In genomic region chr19:17389957-17390664, GRCh38 we compare ENCODE assay signal across 9 cellular contexts. TPM values are rescaled to one million over a fixed set of nuclear protein-coding genes. Genes with fewer than 3 reads are reported as not detected.
DNase-seq lines count a peak whose midpoint lies in the region; ATAC-seq and TF ChIP-seq lines count a peak whose summit lies in the region.
"Had no signal": no experiment of that assay in that cellular context is flagged by ENCODE, and none has a peak within 500 bp of the region (broad histone marks: within the 10 kb centered on the region; RNA-seq: fewer than 3 reads in every experiment).

No MANE protein-coding gene starts in this region.

- no peaks in the 10 kb centered on the region for H3K36me3 ChIP-seq in skeletal muscle satellite cell (ENCODE audit: insufficient read depth, low read length)

- POLR2A ChIA-PET in activated B cell treated with CpG ODN at 0.5 μM for 24 hours (lab: Charles Lee), result interaction anchor here (0.6 to 2.5 kb wide), 3 partner anchors 15 to 183 kb away, joined by 3 to 7 read pairs (median 5); partner anchors contain the start of genes ANO8 and BST2

- no peak overlapping the region for H2BK120ac ChIP-seq in H9 (ENCODE audit: low read depth, low read length, poor library complexity, severe bottlenecking)

- H3K27ac ChIP-seq in H9 (ENCODE audit: insufficient read length, low read depth, low read length), result no peak overlapping the region

- no peak overlapping the region for H3K23ac ChIP-seq in H9 (ENCODE audit: insufficient read length, low read depth, low read length)

- CTCF ChIA-PET in activated B cell treated with CpG ODN at 0.5 μM for 24 hours (lab: Charles Lee), result interaction anchor here (1.6 kb wide), 1 partner anchor 85 kb away, joined by 3 read pairs; no protein-coding TSS in a partner anchor

- TF ChIP-seq CTCF in H9 (conservative IDR thresholded peaks at IDR 0.05) (peak; percentile 47), activated B cell treated with CpG ODN at 0.5 μM for 24 hours (IDR thresholded peaks at IDR 0.05) (no peak), foreskin fibroblast (IDR thresholded peaks at IDR 0.05; ENCODE audit: low read depth, low read length) (no peak)

- no peak overlapping the region for H3T11ph ChIP-seq in H9 (ENCODE audit: low read length)

- peak overlapping the region; percentile 11 for H3K18ac ChIP-seq in H9 (ENCODE audit: insufficient read length, low read depth, low read length)

- H2BK5ac ChIP-seq in H9 (ENCODE audit: insufficient read length, low read length), result no peak overlapping the region

- no peaks in the 10 kb centered on the region for H3K27me3 ChIP-seq in H9 (ENCODE audit: insufficient read depth, low read length)
- peaks cover 24% of the 10 kb centered on the region for H3K27me3 ChIP-seq in skeletal muscle satellite cell (ENCODE audit: control insufficient read depth, insufficient read depth, low read length)

- no peak overlapping the region for H4K8ac ChIP-seq in H9 (replicated peaks; ENCODE audit: insufficient read length, low read depth, low read length)

- H3K4me3 ChIP-seq in foreskin fibroblast (ENCODE audit: low read depth in 1 of 2, low read length in 2 of 2) (peak overlapping the region; percentile 60 to 69), skeletal muscle satellite cell (ENCODE audit: low read length) (peak overlapping the region; percentile 65)

- H3K4ac ChIP-seq in H9 (ENCODE audit: low read depth, low read length), result no peak overlapping the region

- H4K5ac ChIP-seq in H9 (ENCODE audit: insufficient read length, low read depth, low read length), result no peak overlapping the region

- no peak overlapping the region for H2AK5ac ChIP-seq in H9 (ENCODE audit: insufficient read length, low read length)

- peaks cover 9 to 10% of the 10 kb centered on the region in 2 experiments for H3K9me3 Mint-ChIP-seq in H9
- H3K9me3 Mint-ChIP-seq in activated B cell treated with CpG ODN at 0.5 μM for 24 hours, result no peaks in the 10 kb centered on the region

- H2AFZ ChIP-seq in H9 (ENCODE audit: low read length), result no peak overlapping the region

- no peak overlapping the region; the same call in 1 of the 2 replicates for H2BK15ac ChIP-seq in H9 (ENCODE audit: low read depth, low read length)

- intact Hi-C loops in activated B cell treated with CpG ODN at 0.5 μM for 24 hours (cut with micrococcal nuclease) (loop anchor here (5.0 kb wide), 2 partner anchors 313 to 613 kb away; partner anchors contain the start of genes HAUS8 and MYO9B), head of caudate nucleus (cut with DNase I) (loop anchor here (5.0 kb wide), 1 partner anchor 43 kb away; no protein-coding TSS in a partner anchor)

- no peak overlapping the region; the same call in 1 of the 2 replicates for H3K14ac ChIP-seq in H9 (ENCODE audit: insufficient read depth, low read length)

- H3K27me3 Mint-ChIP-seq in H9 (ENCODE audit: low read depth), result peaks cover 22% of the 10 kb centered on the region
- H3K27me3 Mint-ChIP-seq in activated B cell treated with CpG ODN at 0.5 μM for 24 hours, result no peaks in the 10 kb centered on the region

- no peak overlapping the region for H3K9ac ChIP-seq in H9 (ENCODE audit: extremely low read depth, insufficient read length, low read length)
- H3K9ac ChIP-seq in skeletal muscle satellite cell (ENCODE audit: low read depth, low read length), result peak overlapping the region; percentile 35

- ATAC-seq in activated B cell treated with CpG ODN at 0.5 μM for 24 hours (ENCODE audit: low read depth), result no peak
- no peak for ATAC-seq in GM19035 (IDR thresholded peaks at IDR 0.05; ENCODE audit: unreplicated experiment)
- no peak for ATAC-seq in HG02759 (IDR thresholded peaks at IDR 0.05; ENCODE audit: unreplicated experiment)

- H3K36me3 Mint-ChIP-seq in H9 (ENCODE audit: insufficient read depth in 1 of 3, low read depth in 3 of 3), result no peaks in the 10 kb centered on the region; a peak in 1 of 7 replicates
- H3K36me3 Mint-ChIP-seq in activated B cell treated with CpG ODN at 0.5 μM for 24 hours (ENCODE audit: low read depth), result no peaks in the 10 kb centered on the region

- H3K4me2 ChIP-seq in H9 (ENCODE audit: insufficient read depth, insufficient read length, low read length) (peak overlapping the region; percentile 72), skeletal muscle satellite cell (ENCODE audit: low read length) (peak overlapping the region; percentile 91)

- H3K9me3 ChIP-seq in H9 (ENCODE audit: control insufficient read depth, low read depth, low read length) (no peaks in the 10 kb centered on the region), skeletal muscle satellite cell (replicated peaks; ENCODE audit: low read length) (peaks cover 4% of the 10 kb centered on the region)

- no peaks in the 10 kb centered on the region for H3K79me2 ChIP-seq in H9 (ENCODE audit: insufficient read depth, low read length)

- H4K20me1 ChIP-seq in H9 (ENCODE audit: control insufficient read depth, insufficient read depth, insufficient read length), result no peaks in the 10 kb centered on the region

- H3K27ac Mint-ChIP-seq in H9 (no peak overlapping the region), activated B cell treated with CpG ODN at 0.5 μM for 24 hours (no peak overlapping the region)

- no peak overlapping the region for H2BK12ac ChIP-seq in H9 (ENCODE audit: insufficient read length, low read depth, low read length)

- no peaks in the 10 kb centered on the region for H3K79me1 ChIP-seq in H9 (ENCODE audit: insufficient read depth, low read depth, low read length, poor library complexity, severe bottlenecking)

- H4K91ac ChIP-seq in H9 (ENCODE audit: insufficient read length, low read depth, low read length), result no peak overlapping the region

- peaks cover 9 to 11% of the 10 kb centered on the region in 2 experiments for H3K4me1 Mint-ChIP-seq in H9
- peaks cover 18% of the 10 kb centered on the region for H3K4me1 Mint-ChIP-seq in activated B cell treated with CpG ODN at 0.5 μM for 24 hours

- H2BK20ac ChIP-seq in H9 (ENCODE audit: low read depth, low read length, poor library complexity, severe bottlenecking), result no peak overlapping the region

- no peak overlapping the region for H3K56ac ChIP-seq in H9 (ENCODE audit: insufficient read length, low read depth, low read length)

- DNase-seq in H9 (no peak), activated B cell treated with CpG ODN at 0.5 μM for 24 hours (no peak), foreskin fibroblast (no peak), MV-4-11 (lab: John Stamatoyannopoulos, UW) (no peak), head of caudate nucleus (no peak)

- H3K4me1 ChIP-seq in H9 (ENCODE audit: insufficient read depth, low read length) (no peaks in the 10 kb centered on the region), skeletal muscle satellite cell (ENCODE audit: control insufficient read depth, insufficient read depth, low read length) (peaks cover 12% of the 10 kb centered on the region)

- H3K4me3 Mint-ChIP-seq in H9, result peak overlapping the region; percentile 90 to 94
- peak overlapping the region; percentile 86 for H3K4me3 Mint-ChIP-seq in activated B cell treated with CpG ODN at 0.5 μM for 24 hours

- peaks cover 14% of the 10 kb centered on the region for H3K23me2 ChIP-seq in H9 (ENCODE audit: insufficient read length, low read depth, low read length, poor library complexity, severe bottlenecking)

- no CpG with 5 or more reads among the region's 37 CpGs for WGBS in H9 (ENCODE audit: extremely low coverage, insufficient read length, low lambda C conversion rate)

RNA-seq across cellular contexts. Expression of gene CCDC194, which starts 3.9 kb away (rescaled TPM):
- total RNA-seq in H9 (2021) (0.68 and 0.75 TPM in 2 replicates), activated B cell treated with CpG ODN at 0.5 μM for 24 hours (1.7 and 3.9 TPM in 2 replicates)
- not detected in 2 replicates for total RNA-seq in skeletal muscle satellite cell (2012; rRNA removed)
- total RNA-seq: SK-MEL-5 had no signal

RNA-seq across cellular contexts. Expression of gene PLVAP, which starts 13.0 kb away (rescaled TPM):
- total RNA-seq in H9 (2021) (not detected in 2 replicates), activated B cell treated with CpG ODN at 0.5 μM for 24 hours (0.84 TPM in 1 of 2 replicates, not detected in the other)
- total RNA-seq in skeletal muscle satellite cell (2012; rRNA removed), result under 0.01 and 0.22 TPM in 2 replicates
- total RNA-seq: SK-MEL-5 had no signal

RNA-seq across cellular contexts. Expression of gene BST2, which starts 15.3 kb away (rescaled TPM):
- 60.7 and 63.3 TPM in 2 replicates for total RNA-seq in H9 (2021)
- 120 and 121 TPM in 2 replicates for total RNA-seq in activated B cell treated with CpG ODN at 0.5 μM for 24 hours
- total RNA-seq in skeletal muscle satellite cell (2012; rRNA removed), result 0.44 TPM in 1 of 2 replicates, not detected in the other

RNA-seq across cellular contexts. Expression of gene MVB12A, which starts 29.7 kb away (rescaled TPM):
- total RNA-seq in H9 (2021) (49.7 and 50.4 TPM in 2 replicates), activated B cell treated with CpG ODN at 0.5 μM for 24 hours (22.8 and 23.3 TPM in 2 replicates)
- total RNA-seq in skeletal muscle satellite cell (2012; rRNA removed), result 42.2 and 44.4 TPM in 2 replicates

RNA-seq across cellular contexts. Expression of gene GTPBP3, which starts 52.8 kb away (rescaled TPM):
- total RNA-seq in H9 (2021), result 62.9 and 71.3 TPM in 2 replicates
- 32.4 and 40.2 TPM in 2 replicates for total RNA-seq in activated B cell treated with CpG ODN at 0.5 μM for 24 hours
- 13.8 and 15.2 TPM in 2 replicates for total RNA-seq in skeletal muscle satellite cell (2012; rRNA removed)
